ENCODE assay signal across 1 cellular context in the genomic region with DNA sequence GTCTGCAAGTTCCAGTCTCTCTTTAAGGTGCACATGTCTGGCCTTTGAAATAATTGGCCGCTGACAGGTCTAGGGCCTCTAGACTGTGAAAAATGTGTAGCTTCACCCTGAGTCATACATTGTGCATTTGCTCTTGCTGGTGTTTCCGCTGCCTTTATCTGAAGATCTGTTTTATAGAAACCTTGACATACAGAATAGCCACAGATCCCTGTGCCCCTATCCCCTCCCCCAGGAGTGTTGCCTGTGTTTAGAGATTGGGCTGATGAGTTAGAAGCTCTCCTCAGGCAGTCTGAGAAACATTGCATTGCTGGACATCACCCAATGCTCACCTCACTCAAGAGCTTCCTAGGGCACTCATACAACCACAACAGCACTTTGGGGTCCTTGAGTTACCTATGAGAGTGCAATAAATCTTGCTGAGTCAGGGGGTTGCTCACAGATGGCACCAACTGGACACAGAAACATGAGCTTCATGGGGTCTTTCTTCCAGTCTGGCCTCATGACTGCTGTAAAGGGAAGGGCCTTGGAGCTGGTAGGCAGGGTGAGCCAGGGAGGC.
TF ChIP-seq lines count a peak whose summit lies in the region.

No MANE protein-coding gene starts in this region.

TF ChIP-seq in GM23338, 12 proteins besides CTCF, POLR2A, EP300 and RAD21 (continued from another document):
- TF ChIP-seq ZNF331 (CRISPR knock-in tag; IDR thresholded peaks at IDR 0.05; ENCODE audit: low read depth) = no peak
- TF ChIP-seq POLR2AphosphoS5 (IDR thresholded peaks at IDR 0.05; ENCODE audit: low read depth) = no peak
- TF ChIP-seq, protein P1, sequence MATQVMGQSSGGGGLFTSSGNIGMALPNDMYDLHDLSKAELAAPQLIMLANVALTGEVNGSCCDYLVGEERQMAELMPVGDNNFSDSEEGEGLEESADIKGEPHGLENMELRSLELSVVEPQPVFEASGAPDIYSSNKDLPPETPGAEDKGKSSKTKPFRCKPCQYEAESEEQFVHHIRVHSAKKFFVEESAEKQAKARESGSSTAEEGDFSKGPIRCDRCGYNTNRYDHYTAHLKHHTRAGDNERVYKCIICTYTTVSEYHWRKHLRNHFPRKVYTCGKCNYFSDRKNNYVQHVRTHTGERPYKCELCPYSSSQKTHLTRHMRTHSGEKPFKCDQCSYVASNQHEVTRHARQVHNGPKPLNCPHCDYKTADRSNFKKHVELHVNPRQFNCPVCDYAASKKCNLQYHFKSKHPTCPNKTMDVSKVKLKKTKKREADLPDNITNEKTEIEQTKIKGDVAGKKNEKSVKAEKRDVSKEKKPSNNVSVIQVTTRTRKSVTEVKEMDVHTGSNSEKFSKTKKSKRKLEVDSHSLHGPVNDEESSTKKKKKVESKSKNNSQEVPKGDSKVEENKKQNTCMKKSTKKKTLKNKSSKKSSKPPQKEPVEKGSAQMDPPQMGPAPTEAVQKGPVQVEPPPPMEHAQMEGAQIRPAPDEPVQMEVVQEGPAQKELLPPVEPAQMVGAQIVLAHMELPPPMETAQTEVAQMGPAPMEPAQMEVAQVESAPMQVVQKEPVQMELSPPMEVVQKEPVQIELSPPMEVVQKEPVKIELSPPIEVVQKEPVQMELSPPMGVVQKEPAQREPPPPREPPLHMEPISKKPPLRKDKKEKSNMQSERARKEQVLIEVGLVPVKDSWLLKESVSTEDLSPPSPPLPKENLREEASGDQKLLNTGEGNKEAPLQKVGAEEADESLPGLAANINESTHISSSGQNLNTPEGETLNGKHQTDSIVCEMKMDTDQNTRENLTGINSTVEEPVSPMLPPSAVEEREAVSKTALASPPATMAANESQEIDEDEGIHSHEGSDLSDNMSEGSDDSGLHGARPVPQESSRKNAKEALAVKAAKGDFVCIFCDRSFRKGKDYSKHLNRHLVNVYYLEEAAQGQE (IDR thresholded peaks at IDR 0.05; ENCODE audit: unreplicated experiment) = no peak
- TF ChIP-seq, protein P2, sequence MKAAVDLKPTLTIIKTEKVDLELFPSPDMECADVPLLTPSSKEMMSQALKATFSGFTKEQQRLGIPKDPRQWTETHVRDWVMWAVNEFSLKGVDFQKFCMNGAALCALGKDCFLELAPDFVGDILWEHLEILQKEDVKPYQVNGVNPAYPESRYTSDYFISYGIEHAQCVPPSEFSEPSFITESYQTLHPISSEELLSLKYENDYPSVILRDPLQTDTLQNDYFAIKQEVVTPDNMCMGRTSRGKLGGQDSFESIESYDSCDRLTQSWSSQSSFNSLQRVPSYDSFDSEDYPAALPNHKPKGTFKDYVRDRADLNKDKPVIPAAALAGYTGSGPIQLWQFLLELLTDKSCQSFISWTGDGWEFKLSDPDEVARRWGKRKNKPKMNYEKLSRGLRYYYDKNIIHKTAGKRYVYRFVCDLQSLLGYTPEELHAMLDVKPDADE (IDR thresholded peaks at IDR 0.05) = no peak
- TF ChIP-seq EZH2phosphoT487 (IDR thresholded peaks at IDR 0.05; ENCODE audit: unreplicated experiment) = no peak
- no peak for TF ChIP-seq STAT1 (IDR thresholded peaks at IDR 0.05; ENCODE audit: unreplicated experiment)
- no peak for TF ChIP-seq NANOG (IDR thresholded peaks at IDR 0.05; ENCODE audit: borderline replicate concordance)
TF ChIP-seq in GM23338: peak in this region for 0.
